Comparison of ENCODE assay signal across 20 cellular contexts in genomic region chr7:129090307-129090907, GRCh38. TPM values are rescaled to one million over a fixed set of nuclear protein-coding genes. Genes with fewer than 3 reads are reported as not detected.
DNase-seq lines count a peak whose midpoint lies in the region; ATAC-seq, FAIRE-seq and TF ChIP-seq lines count a peak whose summit lies in the region.
"Had no signal": no experiment of that assay in that cellular context is flagged by ENCODE, and none has a peak within 500 bp of the region (broad histone marks: within the 10 kb centered on the region; RNA-seq: fewer than 3 reads in every experiment).

No MANE protein-coding gene starts in this region.

- H3K27ac Mint-ChIP-seq in neural progenitor cell = no peak overlapping the region

- peaks cover 3% of the 10 kb centered on the region for H3K27me3 Mint-ChIP-seq in neural progenitor cell (ENCODE audit: insufficient read depth, low read depth)

- no peaks in the 10 kb centered on the region for H4K20me1 ChIP-seq in K562 (replicated peaks; ENCODE audit: control insufficient read depth, insufficient read depth, low read length)
- H4K20me1 ChIP-seq in neural progenitor cell (ENCODE audit: low read depth) = no peaks in the 10 kb centered on the region

- no peaks in the 10 kb centered on the region for H3K9me1 ChIP-seq in K562 (ENCODE audit: control insufficient read depth, insufficient read depth, low read length)

- TF ChIP-seq POLR2A in K562 (conservative IDR thresholded peaks at IDR 0.05) = no peak

- H3K9me3 Mint-ChIP-seq in neural progenitor cell = no peaks in the 10 kb centered on the region

- no peak for ATAC-seq in K562
- no peak for ATAC-seq in stimulated activated naive CD8-positive, alpha-beta T cell treated with anti-CD3 and anti-CD28 coated beads, Interleukin-15, Interleukin-2, amounts not matched to agents 100 U/mL and 50 U/mL, for 24 hours

- no peaks in the 10 kb centered on the region for H3F3A ChIP-seq in neural progenitor cell (ENCODE audit: low read depth)

- H3K4me3 Mint-ChIP-seq in neural progenitor cell = peak overlapping the region; percentile 19

- H3K4me3 ChIP-seq in HL-60 (replicated peaks; ENCODE audit: insufficient read depth, low read length) = no peak overlapping the region
- H3K4me3 ChIP-seq in K562 = no peak overlapping the region
- no peak overlapping the region for H3K4me3 ChIP-seq in neural progenitor cell
- H3K4me3 ChIP-seq: SK-N-MC had no signal

- H3K4me2 ChIP-seq in K562 (ENCODE audit: insufficient read depth, low read length) (no peak overlapping the region), neural progenitor cell (no peak overlapping the region)

- H3K27me3 ChIP-seq in HL-60 (ENCODE audit: insufficient read depth, poor library complexity, severe bottlenecking) (no peaks in the 10 kb centered on the region), K562 (ENCODE audit: control insufficient read depth in 2 of 2, insufficient read depth in 2 of 2, low read length in 2 of 2) (peaks cover 3% of the 10 kb centered on the region in 2 experiments; a peak in 3 of 5 replicates), neural progenitor cell (no peaks in the 10 kb centered on the region)

- TF ChIP-seq RAD21 in K562 (CRISPR knock-in tag; conservative IDR thresholded peaks at IDR 0.05 in 1 of 2, IDR thresholded peaks at IDR 0.05 in 1 of 2) = no peak

- TF ChIP-seq EP300 in K562 (IDR thresholded peaks at IDR 0.05; ENCODE audit: low read length) = no peak

- H3K36me3 ChIP-seq in K562 (ENCODE audit: control insufficient read depth, insufficient read depth, low read length) (no peaks in the 10 kb centered on the region), neural progenitor cell (no peaks in the 10 kb centered on the region)

- peaks cover 9% of the 10 kb centered on the region for H3K4me1 Mint-ChIP-seq in neural progenitor cell

- POLR2A ChIA-PET in K562 (lab: Yijun Ruan, JAX) = interaction anchor here (0.7 to 1.6 kb wide), 4 partner anchors 12 to 61 kb away, joined by 3 to 7 read pairs (median 3); no protein-coding TSS in a partner anchor

- DNase-seq in DMS79 (lab: John Stamatoyannopoulos, UW) (peak; percentile 65), HL-60 (ENCODE audit: low read depth in 1 of 2, low spot score in 1 of 2) (no peak), K562 (ENCODE audit: extremely low read depth in 1 of 4, low spot score in 3 of 4) (no peak), neural progenitor cell (ENCODE audit: low spot score) (no peak), NCI-H1092 (lab: John Stamatoyannopoulos, UW) (no peak), T1000 (lab: John Stamatoyannopoulos, UW) (no peak)
- no peak for DNase-seq in stimulated activated naive CD8-positive, alpha-beta T cell treated with anti-CD3 and anti-CD28 coated beads, Interleukin-15, Interleukin-2, amounts not matched to agents 100 U/mL and 50 U/mL, for 24 hours
- DNase-seq: DND-41, GOT3, NCI-H1105, NCI-H1694, NCI-H2227 treated with DMSO at 0.1 percent for 48 hours, NCI-H524, NCI-H82, SHP77 had no signal

- no peak overlapping the region for H3K9ac ChIP-seq in K562 (ENCODE audit: insufficient read depth in 1 of 2, low read depth in 2 of 2, low read length in 2 of 2)
- H3K9ac ChIP-seq in neural progenitor cell = no peak overlapping the region

- H3K9me3 ChIP-seq in K562 (replicated peaks; ENCODE audit: control insufficient read depth, insufficient read depth, low read depth, low read length) = no peaks in the 10 kb centered on the region
- no peaks in the 10 kb centered on the region for H3K9me3 ChIP-seq in neural progenitor cell (ENCODE audit: low read depth)

- H3K79me2 ChIP-seq in K562 (ENCODE audit: control insufficient read depth, insufficient read depth, low read length) (no peaks in the 10 kb centered on the region), neural progenitor cell (ENCODE audit: low read depth) (no peaks in the 10 kb centered on the region)

- no peaks in the 10 kb centered on the region for H3K36me3 Mint-ChIP-seq in neural progenitor cell

- FAIRE-seq in K562 (lab: Jason Lieb, UNC) = no peak
- FAIRE-seq: D721Med, G401.6, RCC 7860 had no signal

- in situ Hi-C loops in K562 (cut with MboI) = no loop called here

- BruUV-seq in K562 (replicated peaks; lab: Mats Ljungman, UMichigan) = no TSS peak

- CTCF ChIA-PET in K562 (lab: Yijun Ruan, JAX; ENCODE audit: low intra/inter-chr PET ratio) = interaction anchor here (1.7 to 1.8 kb wide), 2 partner anchors 170 to 186 kb away, joined by 7 to 10 read pairs; no protein-coding TSS in a partner anchor

- H3K4me1 ChIP-seq in K562 (replicated peaks in 1 of 2; ENCODE audit: control insufficient read depth in 2 of 2, insufficient read depth in 2 of 2, low read length in 2 of 2) = peaks cover 0 to 2% of the 10 kb centered on the region in 2 experiments; a peak in 2 of 5 replicates
- H3K4me1 ChIP-seq in neural progenitor cell = no peaks in the 10 kb centered on the region

- TF ChIP-seq CTCF in HL-60 (IDR thresholded peaks at IDR 0.05; ENCODE audit: insufficient read depth, low read length) = no peak
- no peak for TF ChIP-seq CTCF in K562 (IDR thresholded peaks at IDR 0.05 in 2 of 3, conservative IDR thresholded peaks at IDR 0.05 in 1 of 3; ENCODE audit: insufficient read depth in 2 of 3, low read depth in 1 of 3, low read length in 3 of 3)
- no peak for TF ChIP-seq CTCF in neural progenitor cell (IDR thresholded peaks at IDR 0.05)

- WGBS in K562 (ENCODE audit: insufficient coverage, low coverage, missing lambda C conversion rate) = 37% methylated on average over 5 of the region's 5 CpGs

- peak overlapping the region; percentile 41 for H3K27ac ChIP-seq in HL-60 (replicated peaks)
- H3K27ac ChIP-seq in K562 (ENCODE audit: extremely low read depth, low read depth, low read length) = no peak overlapping the region
- H3K27ac ChIP-seq in neural progenitor cell = no peak overlapping the region
- H3K27ac ChIP-seq: C4-2B, SK-N-MC had no signal

- intact Hi-C loops in K562 (cut with micrococcal nuclease) = loop anchor here (2.0 to 5.0 kb wide), 4 partner anchors 24 to 122 kb away; no protein-coding TSS in a partner anchor

- H2AFZ ChIP-seq in K562 (ENCODE audit: low read depth, low read length) = no peak overlapping the region
- no peak overlapping the region for H2AFZ ChIP-seq in neural progenitor cell (replicated peaks)

TF ChIP-seq in K562, 482 proteins besides CTCF, POLR2A, EP300 and RAD21:
- 0 out of 2 replicates have a peak, but pooled peaks have one; percentile 23 for TF ChIP-seq DIDO1 (tag; IDR thresholded peaks at IDR 0.05; ENCODE audit: low read depth)
- TF ChIP-seq HNRNPUL1 (IDR thresholded peaks at IDR 0.05; ENCODE audit: low read length) = no peak
- TF ChIP-seq ZNF507 (tag; conservative IDR thresholded peaks at IDR 0.05) = no peak
- TF ChIP-seq HNRNPLL (IDR thresholded peaks at IDR 0.05; ENCODE audit: low read depth, low read length, poor library complexity, severe bottlenecking) = no peak
- TF ChIP-seq ZNF75A (CRISPR knock-in tag; IDR thresholded peaks at IDR 0.05) = no peak
- TF ChIP-seq ZNF184 (CRISPR knock-in tag; IDR thresholded peaks at IDR 0.05) = no peak

RNA-seq across cellular contexts. Expression of gene TNPO3, which starts 35.5 kb away (rescaled TPM):
- 125 and 155 TPM in 2 replicates for total RNA-seq in K562 (2011; cell fraction: chromatin; rRNA removed; ENCODE audit: low replicate concordance)
- 66.7 and 71.2 TPM in 2 replicates for total RNA-seq in K562 (2011; cell fraction: nucleolus; rRNA removed)
- 79.6 and 84.8 TPM in 2 replicates for total RNA-seq in K562 (2011; cell fraction: nucleoplasm; rRNA removed)
- total RNA-seq in K562 (2014; rRNA removed) = 97.4 and 108 TPM in 2 replicates
- total RNA-seq in K562 (2014; rRNA removed; fragmentation: Illumina TruSeq; extraction: Trizol) = 110 and 113 TPM in 2 replicates
- total RNA-seq in K562 (2015; rRNA removed; fragmentation: Illumina TruSeq; extraction: Trizol) = 112 and 120 TPM in 2 replicates
- total RNA-seq in K562 (2021) = 111 and 118 TPM in 2 replicates
- 92.3 and 125 TPM in 2 replicates for polyA plus RNA-seq in K562 (2011; rRNA removed)
- polyA plus RNA-seq in K562 (2011; cell fraction: cytosol; rRNA removed) = 91.4 and 102 TPM in 2 replicates
- polyA plus RNA-seq in K562 (2011; cell fraction: nucleus; rRNA removed) = 131 and 151 TPM in 2 replicates
- polyA plus RNA-seq in K562 (2012) = 89.9 and 94.1 TPM in 2 replicates
- 123 and 124 TPM in 2 replicates for polyA plus RNA-seq in K562 (2014; fragmentation: Illumina TruSeq; extraction: Trizol)
- polyA plus RNA-seq in K562 (2014; fragmentation: Nextera tagmentation; extraction: Ambion mirVana) = 10 to 100 TPM; 35.8 to 46.0 TPM
- 87.2 and 93.9 TPM in 2 replicates for polyA plus RNA-seq in K562 (2014; rRNA removed)
- 177 and 236 TPM in 2 replicates for polyA minus RNA-seq in K562 (2011; rRNA and poly(A)+ RNA removed)
- polyA minus RNA-seq in K562 (2011; cell fraction: cytosol; rRNA and poly(A)+ RNA removed) = 67.4 and 93.8 TPM in 2 replicates
- polyA minus RNA-seq in K562 (2011; cell fraction: nucleus; rRNA and poly(A)+ RNA removed) = 61.0 and 114 TPM in 2 replicates
- total RNA-seq in neural progenitor cell (ENCODE audit: low replicate concordance) = 88.2 and 96.2 TPM in 2 replicates

RNA-seq across cellular contexts. Expression of gene TSPAN33, which starts 54.1 kb away (rescaled TPM):
- 1.5 and 3.2 TPM in 2 replicates for total RNA-seq in K562 (2011; cell fraction: chromatin; rRNA removed; ENCODE audit: low replicate concordance)
- 1.3 and 3.2 TPM in 2 replicates for total RNA-seq in K562 (2011; cell fraction: nucleolus; rRNA removed)
- 2.9 and 3.9 TPM in 2 replicates for total RNA-seq in K562 (2011; cell fraction: nucleoplasm; rRNA removed)
- total RNA-seq in K562 (2014; rRNA removed) = 0.20 and 0.23 TPM in 2 replicates
- total RNA-seq in K562 (2014; rRNA removed; fragmentation: Illumina TruSeq; extraction: Trizol) = 0.19 and 0.25 TPM in 2 replicates
- not detected in 2 replicates for total RNA-seq in K562 (2015; rRNA removed; fragmentation: Illumina TruSeq; extraction: Trizol)
- total RNA-seq in K562 (2021) = 0.27 and 0.76 TPM in 2 replicates
- 1.2 and 1.5 TPM in 2 replicates for polyA plus RNA-seq in K562 (2011; rRNA removed)
- polyA plus RNA-seq in K562 (2011; cell fraction: cytosol; rRNA removed) = 1.6 and 1.7 TPM in 2 replicates
- 1.3 and 1.6 TPM in 2 replicates for polyA plus RNA-seq in K562 (2011; cell fraction: nucleus; rRNA removed)
- 0.16 and 0.30 TPM in 2 replicates for polyA plus RNA-seq in K562 (2012)
- polyA plus RNA-seq in K562 (2014; fragmentation: Illumina TruSeq; extraction: Trizol) = 0.21 and 0.42 TPM in 2 replicates
- polyA plus RNA-seq in K562 (2014; fragmentation: Nextera tagmentation; extraction: Ambion mirVana) = under 1 TPM in 1 of 2 experiments, not detected in 1; 0.03 TPM
- 0.19 TPM in 1 of 2 replicates, not detected in the other for polyA plus RNA-seq in K562 (2014; rRNA removed)
- 1.1 and 1.6 TPM in 2 replicates for polyA minus RNA-seq in K562 (2011; rRNA and poly(A)+ RNA removed)
- polyA minus RNA-seq in K562 (2011; cell fraction: cytosol; rRNA and poly(A)+ RNA removed) = 1.2 and 1.3 TPM in 2 replicates
- 0.54 and 1.2 TPM in 2 replicates for polyA minus RNA-seq in K562 (2011; cell fraction: nucleus; rRNA and poly(A)+ RNA removed)
- 34.5 and 52.7 TPM in 2 replicates for total RNA-seq in neural progenitor cell (ENCODE audit: low replicate concordance)
